15 cellular contexts compared by ENCODE assay signal in genomic region chr16:81040837-81041236, GRCh38. TPM values are rescaled to one million over a fixed set of nuclear protein-coding genes. Genes with fewer than 3 reads are reported as not detected.
A peak's percentile ranks its signal among the peaks of the same experiment; 100 is the strongest.
DNase-seq lines count a peak whose midpoint lies in the region; ATAC-seq, FAIRE-seq and TF ChIP-seq lines count a peak whose summit lies in the region.
"Had no signal": no experiment of that assay in that cellular context is flagged by ENCODE, and none has a peak within 500 bp of the region (broad histone marks: within the 10 kb centered on the region; RNA-seq: fewer than 3 reads in every experiment).

No MANE protein-coding gene starts in this region.

- no peak for FAIRE-seq in astrocyte (lab: Jason Lieb, UNC)
- FAIRE-seq: A549 had no signal

- H3K9ac ChIP-seq in astrocyte (ENCODE audit: low read length): no peak overlapping the region

- no peak for TF ChIP-seq CTCF in astrocyte (IDR thresholded peaks at IDR 0.05; ENCODE audit: insufficient read depth, low read depth, low read length)

- no peak overlapping the region for H3K27ac ChIP-seq in astrocyte (ENCODE audit: low read depth, low read length)
- peak overlapping the region; percentile 0 for H3K27ac ChIP-seq in mesodermal cell (ENCODE audit: low read depth, low read length, severe bottlenecking)
- H3K27ac ChIP-seq: A549 had no signal

- peaks cover 28% of the 10 kb centered on the region for H3K36me3 Mint-ChIP-seq in activated naive CD4-positive, alpha-beta T cell treated with anti-CD3 and anti-CD28 coated beads, Interleukin-2, amount 50 U/mL, for 24 hours
- H3K36me3 Mint-ChIP-seq in astrocyte (ENCODE audit: low read depth, unreplicated experiment): peaks cover 28% of the 10 kb centered on the region

- peak overlapping the region; percentile 21 for H3K4me2 ChIP-seq in astrocyte (ENCODE audit: low read length)
- H3K4me2 ChIP-seq: A549 had no signal

- no peak overlapping the region for H2AFZ ChIP-seq in astrocyte (ENCODE audit: low read depth, low read length)

- peak overlapping the region; percentile 7 for H3K27ac Mint-ChIP-seq in activated naive CD4-positive, alpha-beta T cell treated with anti-CD3 and anti-CD28 coated beads, Interleukin-2, amount 50 U/mL, for 24 hours
- peak overlapping the region; percentile 56 for H3K27ac Mint-ChIP-seq in astrocyte (ENCODE audit: unreplicated experiment)

- 88 to 95% methylated on average over 4 to 5 of the region's 5 CpGs for WGBS in mesodermal cell (ENCODE audit: insufficient coverage in 2 of 2), 2 experiments

- H3K9me3 ChIP-seq in astrocyte (ENCODE audit: insufficient read depth, low read depth, low read length): no peaks in the 10 kb centered on the region
- H3K9me3 ChIP-seq in mesodermal cell (ENCODE audit: control insufficient read depth, low read length): no peaks in the 10 kb centered on the region
- H3K9me3 ChIP-seq: A549 had no signal

- peaks cover 45% of the 10 kb centered on the region for H3K79me2 ChIP-seq in astrocyte (ENCODE audit: insufficient read depth, low read length)

- H3K36me3 ChIP-seq in astrocyte (ENCODE audit: insufficient read depth, low read length): peaks cover 39% of the 10 kb centered on the region
- H3K36me3 ChIP-seq in mesodermal cell (ENCODE audit: control insufficient read depth, insufficient read depth, low read length): peaks cover 81% of the 10 kb centered on the region

- no peaks in the 10 kb centered on the region for H3K9me3 Mint-ChIP-seq in activated naive CD4-positive, alpha-beta T cell treated with anti-CD3 and anti-CD28 coated beads, Interleukin-2, amount 50 U/mL, for 24 hours
- H3K9me3 Mint-ChIP-seq in astrocyte (ENCODE audit: unreplicated experiment): no peaks in the 10 kb centered on the region

- H3K27me3 ChIP-seq in astrocyte (ENCODE audit: insufficient read depth, low read length): no peaks in the 10 kb centered on the region

- no peak overlapping the region for H3K4me3 Mint-ChIP-seq in activated naive CD4-positive, alpha-beta T cell treated with anti-CD3 and anti-CD28 coated beads, Interleukin-2, amount 50 U/mL, for 24 hours
- H3K4me3 Mint-ChIP-seq in astrocyte (ENCODE audit: unreplicated experiment): no peak overlapping the region

- H3K4me1 Mint-ChIP-seq in activated naive CD4-positive, alpha-beta T cell treated with anti-CD3 and anti-CD28 coated beads, Interleukin-2, amount 50 U/mL, for 24 hours: peaks cover 41% of the 10 kb centered on the region
- H3K4me1 Mint-ChIP-seq in astrocyte (ENCODE audit: low read depth, unreplicated experiment): peaks cover 29% of the 10 kb centered on the region

- no peaks in the 10 kb centered on the region for H3K27me3 Mint-ChIP-seq in activated naive CD4-positive, alpha-beta T cell treated with anti-CD3 and anti-CD28 coated beads, Interleukin-2, amount 50 U/mL, for 24 hours
- no peaks in the 10 kb centered on the region for H3K27me3 Mint-ChIP-seq in astrocyte (ENCODE audit: low read depth, unreplicated experiment)

- H4K20me1 ChIP-seq in astrocyte (ENCODE audit: insufficient read depth, low read length): peaks cover 33% of the 10 kb centered on the region

- H3K4me3 ChIP-seq in astrocyte (ENCODE audit: insufficient read depth, low read depth, low read length) (no peak overlapping the region), mesodermal cell (ENCODE audit: extremely low read depth, insufficient read depth, low read length, poor library complexity, severe bottlenecking) (no peak overlapping the region)
- H3K4me3 ChIP-seq: A549 had no signal

- H3K4me1 ChIP-seq in astrocyte (ENCODE audit: insufficient read depth, low read length) (peaks cover 10% of the 10 kb centered on the region), mesodermal cell (ENCODE audit: control insufficient read depth, insufficient read depth, low read length, poor library complexity, severe bottlenecking) (peaks cover 28% of the 10 kb centered on the region)

- ATAC-seq in HG03196 (IDR thresholded peaks at IDR 0.05; ENCODE audit: unreplicated experiment): no peak
- no peak for ATAC-seq in HG02798 (IDR thresholded peaks at IDR 0.05; ENCODE audit: poor library complexity, unreplicated experiment)
- no peak for ATAC-seq in HG03439 (IDR thresholded peaks at IDR 0.05; ENCODE audit: unreplicated experiment)
- ATAC-seq: A549 had no signal

- DNase-seq in activated naive CD4-positive, alpha-beta T cell (lab: John Stamatoyannopoulos, UW): no peak
- DNase-seq in astrocyte (ENCODE audit: low read depth): peak; percentile 16
- DNase-seq in A172 (ENCODE audit: low spot score): no peak
- DNase-seq: AML-193, IMR-90, NCI-H2029, NCI-H2171 treated with DMSO at 0.1 percent for 48 hours, NCI-H510A, NCI-H82 had no signal

RNA-seq across cellular contexts. Expression of gene ATMIN, which starts 5.2 kb away (rescaled TPM):
- 32.6 and 40.0 TPM in 2 replicates for total RNA-seq in astrocyte
- 41.7 TPM for polyA plus RNA-seq in mesodermal cell (2013, experiment 1 of 2)
- polyA plus RNA-seq in mesodermal cell (2013, experiment 2 of 2): 38.2 TPM
- total RNA-seq in A172 (2014; rRNA removed; shearing (Covaris generic)): 59.9 and 62.1 TPM in 2 replicates

RNA-seq across cellular contexts. Expression of gene CENPN, which starts 33.8 kb away (rescaled TPM):
- 12.6 and 16.4 TPM in 2 replicates for total RNA-seq in astrocyte
- polyA plus RNA-seq in mesodermal cell (2013, experiment 1 of 2): 37.0 TPM
- polyA plus RNA-seq in mesodermal cell (2013, experiment 2 of 2): 43.5 TPM
- 123 and 128 TPM in 2 replicates for total RNA-seq in A172 (2014; rRNA removed; shearing (Covaris generic))

RNA-seq across cellular contexts. Expression of gene CMC2, which starts 34.2 kb away (rescaled TPM):
- 52.8 and 54.2 TPM in 2 replicates for total RNA-seq in astrocyte
- 131 TPM for polyA plus RNA-seq in mesodermal cell (2013, experiment 1 of 2)
- polyA plus RNA-seq in mesodermal cell (2013, experiment 2 of 2): 112 TPM
- 197 and 288 TPM in 2 replicates for total RNA-seq in A172 (2014; rRNA removed; shearing (Covaris generic))

RNA-seq across cellular contexts. Expression of gene C16orf46, which starts 36.2 kb away (rescaled TPM):
- total RNA-seq in astrocyte: 0.24 and 1.8 TPM in 2 replicates
- 0.88 TPM for polyA plus RNA-seq in mesodermal cell (2013, experiment 1 of 2)
- polyA plus RNA-seq in mesodermal cell (2013, experiment 2 of 2): 0.40 TPM
- 0.65 and 2.0 TPM in 2 replicates for total RNA-seq in A172 (2014; rRNA removed; shearing (Covaris generic))

RNA-seq across cellular contexts. Expression of gene GCSH, which starts 55.4 kb away (rescaled TPM):
- 32.9 and 41.1 TPM in 2 replicates for total RNA-seq in astrocyte
- 61.5 TPM for polyA plus RNA-seq in mesodermal cell (2013, experiment 1 of 2)
- 83.7 TPM for polyA plus RNA-seq in mesodermal cell (2013, experiment 2 of 2)
- 72.8 and 85.0 TPM in 2 replicates for total RNA-seq in A172 (2014; rRNA removed; shearing (Covaris generic))
